3 cellular contexts compared by ENCODE assay signal in the genomic region with DNA sequence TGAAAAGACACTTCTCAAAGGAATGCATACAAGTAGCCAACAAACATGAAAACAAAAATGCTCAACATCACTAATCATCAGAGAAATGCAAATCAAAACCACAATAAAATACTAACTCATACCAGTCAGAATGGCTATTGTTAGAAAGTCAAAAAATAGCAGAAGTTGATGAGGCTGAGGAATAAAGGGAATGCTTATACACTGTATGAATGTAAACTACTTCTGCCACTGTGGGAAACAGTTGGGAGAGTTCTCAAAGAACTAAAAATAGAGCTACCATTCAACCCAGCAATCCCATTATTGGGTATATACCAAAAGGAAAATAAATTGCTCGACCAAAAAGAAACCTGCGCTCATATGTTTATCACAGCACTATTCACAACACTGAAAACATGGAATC. TPM values are rescaled to one million over a fixed set of nuclear protein-coding genes. Genes with fewer than 3 reads are reported as not detected.
"Had no signal": no experiment of that assay in that cellular context is flagged by ENCODE, and none has a peak within 500 bp of the region (broad histone marks: within the 10 kb centered on the region; RNA-seq: fewer than 3 reads in every experiment).

No MANE protein-coding gene starts in this region.

RNA-seq across cellular contexts. Expression of a gene that starts 23.0 kb away (rescaled TPM):
- polyA plus RNA-seq: pancreas, small intestine, stomach had no signal
